Comparison of ENCODE assay signal across 1 cellular context in genomic region chr11:27214713-27215112, GRCh38.
TF ChIP-seq lines count a peak whose summit lies in the region.

No MANE protein-coding gene starts in this region.

TF ChIP-seq in IMR-90, 13 proteins besides CTCF, POLR2A, EP300 and RAD21 (continued from another document):
- no peak for TF ChIP-seq USF2 (IDR thresholded peaks at IDR 0.05; ENCODE audit: low read depth, low read length)
- TF ChIP-seq MAFK (IDR thresholded peaks at IDR 0.05; ENCODE audit: low read depth, low read length): no peak
TF ChIP-seq in IMR-90: peak in this region for 0.
